ENCODE assay signal across 8 cellular contexts in the genomic region with DNA sequence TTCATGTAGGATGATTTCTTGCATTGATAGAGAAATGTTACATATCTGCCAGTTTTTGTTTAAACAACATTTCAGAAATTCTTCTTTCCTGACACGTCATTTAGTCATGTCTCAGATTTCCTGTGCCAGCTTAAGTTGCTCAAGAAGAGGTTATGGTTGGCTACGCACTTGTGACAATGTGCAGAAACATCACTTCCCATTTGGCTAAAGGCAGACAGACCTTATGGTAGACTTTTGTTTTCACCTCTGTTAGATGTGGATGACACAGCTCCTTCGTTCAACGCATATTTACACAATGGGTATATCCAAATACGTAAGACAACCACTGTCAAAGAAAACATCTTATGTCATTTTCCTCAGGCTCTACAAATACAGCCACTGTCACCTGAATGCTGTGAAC.
DNase-seq lines count a peak whose midpoint lies in the region; ATAC-seq and TF ChIP-seq lines count a peak whose summit lies in the region.

No MANE protein-coding gene starts in this region.

- peaks cover 12 to 15% of the 10 kb centered on the region in 2 donors for H3K4me1 ChIP-seq in thoracic aorta (ENCODE audit: control insufficient read depth in 1 of 2, low read depth in 2 of 2)

- H3K9me3 ChIP-seq in thoracic aorta: no peaks in the 10 kb centered on the region

- DNase-seq in AG08395 (ENCODE audit: low spot score): peak; percentile 57
- DNase-seq in left cardiac atrium: no peak
- no peak for DNase-seq in thoracic aorta (ENCODE audit: low spot score)
- no peak for DNase-seq in NCI-H2227 (lab: John Stamatoyannopoulos, UW; ENCODE audit: unreplicated experiment)
- no peak for DNase-seq in iPS-NIHi11 (ENCODE audit: low spot score)

- H3K36me3 ChIP-seq in thoracic aorta: no peaks in the 10 kb centered on the region

- TF ChIP-seq CTCF in thoracic aorta (IDR thresholded peaks at IDR 0.05): no peak

- H3K27me3 ChIP-seq in thoracic aorta (replicated peaks; ENCODE audit: insufficient read depth): no peaks in the 10 kb centered on the region

- peak overlapping the region in 1 of 2 donors; percentile 68 for H3K27ac ChIP-seq in thoracic aorta

- peak overlapping the region; percentile 30 for H3K4me3 ChIP-seq in thoracic aorta

- intact Hi-C loops in left cardiac atrium (cut with DNase I): no loop called here

- ATAC-seq in GM19351 (IDR thresholded peaks at IDR 0.05; ENCODE audit: unreplicated experiment) (peak; percentile 77), HG03342 (IDR thresholded peaks at IDR 0.05; ENCODE audit: unreplicated experiment) (peak; percentile 89), SK-N-SH treated with all-trans-retinoic acid at 6 μM for 48 hours (peak; percentile 99), left cardiac atrium (peak; percentile 64 to 84), thoracic aorta (ENCODE audit: insufficient number of reproducible peaks, low FRiP score, low read depth) (no peak)

TF ChIP-seq in SK-N-SH treated with all-trans-retinoic acid at 6 μM for 48 hours, 23 proteins besides CTCF, POLR2A, EP300 and RAD21:
- TF ChIP-seq, protein P1, sequence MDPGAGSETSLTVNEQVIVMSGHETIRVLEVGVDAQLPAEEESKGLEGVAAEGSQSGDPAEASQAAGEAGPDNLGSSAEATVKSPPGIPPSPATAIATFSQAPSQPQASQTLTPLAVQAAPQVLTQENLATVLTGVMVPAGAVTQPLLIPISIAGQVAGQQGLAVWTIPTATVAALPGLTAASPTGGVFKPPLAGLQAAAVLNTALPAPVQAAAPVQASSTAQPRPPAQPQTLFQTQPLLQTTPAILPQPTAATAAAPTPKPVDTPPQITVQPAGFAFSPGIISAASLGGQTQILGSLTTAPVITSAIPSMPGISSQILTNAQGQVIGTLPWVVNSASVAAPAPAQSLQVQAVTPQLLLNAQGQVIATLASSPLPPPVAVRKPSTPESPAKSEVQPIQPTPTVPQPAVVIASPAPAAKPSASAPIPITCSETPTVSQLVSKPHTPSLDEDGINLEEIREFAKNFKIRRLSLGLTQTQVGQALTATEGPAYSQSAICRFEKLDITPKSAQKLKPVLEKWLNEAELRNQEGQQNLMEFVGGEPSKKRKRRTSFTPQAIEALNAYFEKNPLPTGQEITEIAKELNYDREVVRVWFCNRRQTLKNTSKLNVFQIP (CRISPR knock-in tag; IDR thresholded peaks at IDR 0.05; ENCODE audit: borderline replicate concordance, low read depth): 0 out of 2 replicates have a peak, but pooled peaks have one; percentile 18
- TF ChIP-seq ZNF565 (CRISPR knock-in tag; conservative IDR thresholded peaks at IDR 0.05; ENCODE audit: low read depth) (no peak), CSDC2 (CRISPR knock-in tag; IDR thresholded peaks at IDR 0.05) (no peak), ISL1 (CRISPR knock-in tag; IDR thresholded peaks at IDR 0.05) (peak; percentile 54), TOX (CRISPR knock-in tag; IDR thresholded peaks at IDR 0.05; ENCODE audit: borderline replicate concordance) (peak; percentile 94; the same call in 1 of the 2 replicates)
- TF ChIP-seq, protein P2, sequence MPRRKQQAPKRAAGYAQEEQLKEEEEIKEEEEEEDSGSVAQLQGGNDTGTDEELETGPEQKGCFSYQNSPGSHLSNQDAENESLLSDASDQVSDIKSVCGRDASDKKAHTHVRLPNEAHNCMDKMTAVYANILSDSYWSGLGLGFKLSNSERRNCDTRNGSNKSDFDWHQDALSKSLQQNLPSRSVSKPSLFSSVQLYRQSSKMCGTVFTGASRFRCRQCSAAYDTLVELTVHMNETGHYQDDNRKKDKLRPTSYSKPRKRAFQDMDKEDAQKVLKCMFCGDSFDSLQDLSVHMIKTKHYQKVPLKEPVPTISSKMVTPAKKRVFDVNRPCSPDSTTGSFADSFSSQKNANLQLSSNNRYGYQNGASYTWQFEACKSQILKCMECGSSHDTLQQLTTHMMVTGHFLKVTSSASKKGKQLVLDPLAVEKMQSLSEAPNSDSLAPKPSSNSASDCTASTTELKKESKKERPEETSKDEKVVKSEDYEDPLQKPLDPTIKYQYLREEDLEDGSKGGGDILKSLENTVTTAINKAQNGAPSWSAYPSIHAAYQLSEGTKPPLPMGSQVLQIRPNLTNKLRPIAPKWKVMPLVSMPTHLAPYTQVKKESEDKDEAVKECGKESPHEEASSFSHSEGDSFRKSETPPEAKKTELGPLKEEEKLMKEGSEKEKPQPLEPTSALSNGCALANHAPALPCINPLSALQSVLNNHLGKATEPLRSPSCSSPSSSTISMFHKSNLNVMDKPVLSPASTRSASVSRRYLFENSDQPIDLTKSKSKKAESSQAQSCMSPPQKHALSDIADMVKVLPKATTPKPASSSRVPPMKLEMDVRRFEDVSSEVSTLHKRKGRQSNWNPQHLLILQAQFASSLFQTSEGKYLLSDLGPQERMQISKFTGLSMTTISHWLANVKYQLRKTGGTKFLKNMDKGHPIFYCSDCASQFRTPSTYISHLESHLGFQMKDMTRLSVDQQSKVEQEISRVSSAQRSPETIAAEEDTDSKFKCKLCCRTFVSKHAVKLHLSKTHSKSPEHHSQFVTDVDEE (CRISPR knock-in tag; IDR thresholded peaks at IDR 0.05): no peak
